1 cellular context compared by ENCODE assay signal in genomic region chr20:44435630-44436335, GRCh38.
A peak's percentile ranks its signal among the peaks of the same experiment; 100 is the strongest.
TF ChIP-seq lines count a peak whose summit lies in the region.

No MANE protein-coding gene starts in this region.

TF ChIP-seq in HepG2, 621 proteins besides CTCF, POLR2A, EP300 and RAD21 (continued from another document and continues in another):
- peak; percentile 62; the same call in 1 of the 2 replicates for TF ChIP-seq ZBTB21 (CRISPR knock-in tag; IDR thresholded peaks at IDR 0.05)
- TF ChIP-seq ARID3A (IDR thresholded peaks at IDR 0.05; ENCODE audit: low read depth, low read length), result peak; percentile 77
- 0 out of 2 replicates have a peak, but pooled peaks have one; percentile 13 for TF ChIP-seq AHDC1 (CRISPR knock-in tag; IDR thresholded peaks at IDR 0.05; ENCODE audit: borderline replicate concordance)
- no peak for TF ChIP-seq ISL2 (CRISPR knock-in tag; IDR thresholded peaks at IDR 0.05)
- TF ChIP-seq YY1 (IDR thresholded peaks at IDR 0.05; ENCODE audit: insufficient read depth, insufficient replicate concordance, low read depth, low read length), result peak; percentile 87
- TF ChIP-seq ZNF788 (CRISPR knock-in tag; IDR thresholded peaks at IDR 0.05; ENCODE audit: borderline replicate concordance), result 0 out of 2 replicates have a peak, but pooled peaks have one; percentile 23
- 0 out of 2 replicates have a peak, but pooled peaks have one; percentile 45 for TF ChIP-seq NRL (CRISPR knock-in tag; IDR thresholded peaks at IDR 0.05; ENCODE audit: borderline replicate concordance)
- no peak for TF ChIP-seq ZBTB40 (IDR thresholded peaks at IDR 0.05)
- 0 out of 2 replicates have a peak, but pooled peaks have one; percentile 32 for TF ChIP-seq ZBTB40 (CRISPR knock-in tag; IDR thresholded peaks at IDR 0.05)
- TF ChIP-seq TFAP4 (IDR thresholded peaks at IDR 0.05; ENCODE audit: borderline replicate concordance, low read depth), result 0 out of 2 replicates have a peak, but pooled peaks have one; percentile 44
- TF ChIP-seq POLR2AphosphoS2 (IDR thresholded peaks at IDR 0.05; ENCODE audit: low read depth, low read length), result no peak
- peak; percentile 60; the same call in 1 of the 2 replicates for TF ChIP-seq ZNF501 (CRISPR knock-in tag; IDR thresholded peaks at IDR 0.05)
- 0 out of 2 replicates have a peak, but pooled peaks have one; percentile 47 for TF ChIP-seq FOSL2 (CRISPR knock-in tag; IDR thresholded peaks at IDR 0.05)
- TF ChIP-seq DMTF1 (CRISPR knock-in tag; IDR thresholded peaks at IDR 0.05), result 0 out of 2 replicates have a peak, but pooled peaks have one; percentile 40
- TF ChIP-seq ZNF460 (CRISPR knock-in tag; IDR thresholded peaks at IDR 0.05; ENCODE audit: borderline replicate concordance), result no peak
- peak; percentile 41; the same call in 1 of the 2 replicates for TF ChIP-seq SMYD3 (CRISPR knock-in tag; IDR thresholded peaks at IDR 0.05)
- no peak for TF ChIP-seq ELK4 (CRISPR knock-in tag; IDR thresholded peaks at IDR 0.05; ENCODE audit: borderline replicate concordance)
- peak; percentile 54; the same call in 1 of the 2 replicates for TF ChIP-seq RXRB (CRISPR knock-in tag; IDR thresholded peaks at IDR 0.05; ENCODE audit: borderline replicate concordance)
- TF ChIP-seq NFYC (CRISPR knock-in tag; IDR thresholded peaks at IDR 0.05), result no peak
- peak; percentile 96 for TF ChIP-seq ELF3 (CRISPR knock-in tag; IDR thresholded peaks at IDR 0.05)
- TF ChIP-seq ZNF558 (CRISPR knock-in tag; IDR thresholded peaks at IDR 0.05; ENCODE audit: borderline replicate concordance), result no peak
- no peak for TF ChIP-seq KAT7 (CRISPR knock-in tag; IDR thresholded peaks at IDR 0.05; ENCODE audit: borderline replicate concordance)
- TF ChIP-seq ZNF639 (CRISPR knock-in tag; conservative IDR thresholded peaks at IDR 0.05), result no peak
- peak; percentile 35; the same call in 1 of the 2 replicates for TF ChIP-seq CSRNP1 (CRISPR knock-in tag; IDR thresholded peaks at IDR 0.05)
- TF ChIP-seq ZNF234 (CRISPR knock-in tag; conservative IDR thresholded peaks at IDR 0.05), result no peak
